ENCODE assay signal across 1 cellular context in genomic region chr21:27802816-27803475, GRCh38.
TF ChIP-seq lines count a peak whose summit lies in the region.

No MANE protein-coding gene starts in this region.

TF ChIP-seq in HEK293T, 16 proteins besides CTCF, POLR2A, EP300 and RAD21 (continued from another document):
- TF ChIP-seq PKNOX1 (IDR thresholded peaks at IDR 0.05), result no peak
